ENCODE assay signal across 8 cellular contexts in the genomic region with DNA sequence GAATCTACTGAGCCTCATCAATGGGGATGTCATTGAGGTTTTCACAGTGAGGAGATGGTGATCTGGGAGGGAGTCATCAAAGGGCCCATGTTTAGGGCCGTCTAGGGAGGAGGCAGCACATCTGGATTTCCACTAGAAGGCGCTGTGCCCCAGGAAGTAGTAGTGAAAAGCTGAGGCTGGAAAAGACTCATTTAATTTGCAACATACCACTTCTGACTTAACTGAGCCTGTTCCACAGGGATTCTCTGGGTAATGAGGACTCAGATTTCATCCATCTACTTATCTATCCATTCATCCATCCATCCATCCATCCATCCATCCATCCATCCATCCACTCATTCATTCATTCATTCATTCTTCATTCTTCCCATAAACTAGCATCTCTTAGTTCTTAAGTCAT.
DNase-seq lines count a peak whose midpoint lies in the region.

No MANE protein-coding gene starts in this region.

- DNase-seq in activated gamma-delta T cell treated with Interleukin-2 at 50 U/mL for 16 hours (peak; percentile 42), activated gamma-delta T cell (lab: John Stamatoyannopoulos, UW) (no peak), MV-4-11 (lab: John Stamatoyannopoulos, UW) (peak; percentile 65), SW480 (ENCODE audit: low spot score) (peak; percentile 75), astrocyte of the hippocampus (ENCODE audit: low read depth, low spot score) (peak; percentile 66), kidney glomerular epithelial cell (lab: John Stamatoyannopoulos, UW) (peak; percentile 72), NCI-H1048 (lab: John Stamatoyannopoulos, UW) (no peak)
- DNase-seq in stimulated activated CD8-positive, alpha-beta memory T cell treated with anti-CD3 and anti-CD28 coated beads, Interleukin-4, amount 100 ng/mL, for 24 hours (ENCODE audit: low read depth), result peak; percentile 34

Comparison
In these comparisons a context has a peak if more than half of its experiments do, and no peak if none do; other contexts are left out.
1. DNase-seq: peak in activated gamma-delta T cell treated with Interleukin-2 at 50 U/mL for 16 hours (single experiment), MV-4-11 (single experiment), SW480 (single experiment), astrocyte of the hippocampus (single experiment), kidney glomerular epithelial cell (single experiment) and stimulated activated CD8-positive, alpha-beta memory T cell treated with anti-CD3 and anti-CD28 coated beads, Interleukin-4, amount 100 ng/mL, for 24 hours (single experiment); none in activated gamma-delta T cell (single experiment) and NCI-H1048 (single experiment).